ENCODE assay signal across 8 cellular contexts in genomic region chr11:67715801-67716200, GRCh38. TPM values are rescaled to one million over a fixed set of nuclear protein-coding genes. Genes with fewer than 3 reads are reported as not detected.
DNase-seq lines count a peak whose midpoint lies in the region; ATAC-seq and TF ChIP-seq lines count a peak whose summit lies in the region.
"Not testable (repeated sequence)": the region's sequence is repeated elsewhere in the genome, so short reads cannot be mapped to it uniquely, and the experiment has no call there.
"Had no signal": no experiment of that assay in that cellular context is flagged by ENCODE, and none has a peak within 500 bp of the region (broad histone marks: within the 10 kb centered on the region; RNA-seq: fewer than 3 reads in every experiment).

No MANE protein-coding gene starts in this region.

- not testable (repeated sequence) for H3K36me3 ChIP-seq in BLaER1; DOHH2 (ENCODE audit: control insufficient read depth, low read length); OCI-LY3 (replicated peaks; ENCODE audit: low read depth, low read length); SU-DHL-6 (ENCODE audit: low read length)

- H3K4me1 Mint-ChIP-seq in memory B cell (peaks cover 10% of the 10 kb centered on the region), naive B cell (peaks cover 10 to 33% (median 28%) of the 10 kb centered on the region in 3 donors)

- H3K9ac ChIP-seq in BLaER1; SU-DHL-6 (ENCODE audit: low read length): not testable (repeated sequence)
- peak overlapping the region; percentile 91 for H3K9ac ChIP-seq in OCI-LY3 (ENCODE audit: low read length)

- not testable (repeated sequence) for H3K9me3 Mint-ChIP-seq in memory B cell, naive B cell

- not testable (repeated sequence) for H3K27ac ChIP-seq in BLaER1; SU-DHL-6 (ENCODE audit: low read depth, low read length)
- H3K27ac ChIP-seq in DOHH2 (ENCODE audit: low read depth, low read length) = peak overlapping the region; percentile 59
- peak overlapping the region; percentile 83 for H3K27ac ChIP-seq in OCI-LY3 (ENCODE audit: low read length)

- H3K27ac Mint-ChIP-seq in memory B cell = not testable (repeated sequence)
- H3K27ac Mint-ChIP-seq in naive B cell = peak overlapping the region in 1 of 6 donors; percentile 88

- H3K9me3 ChIP-seq in BLaER1; DOHH2 (ENCODE audit: control insufficient read depth, insufficient read depth, low read length); OCI-LY3 (ENCODE audit: insufficient read depth, low read length); SU-DHL-6 (ENCODE audit: insufficient read depth, low read length): not testable (repeated sequence)

- DNase-seq in memory B cell (ENCODE audit: low spot score in 2 of 2); naive B cell: not testable (repeated sequence)

- not testable (repeated sequence) for ATAC-seq in memory B cell (ENCODE audit: low read depth)
- peak; percentile 21 to 34 for ATAC-seq in naive B cell (ENCODE audit: low read depth in 2 of 2)

- H3K4me2 ChIP-seq in BLaER1 (peak overlapping the region; percentile 34), DOHH2 (ENCODE audit: low read length) (peak overlapping the region; percentile 72), OCI-LY3 (ENCODE audit: low read length) (peak overlapping the region; percentile 93), SU-DHL-6 (ENCODE audit: low read depth, low read length, poor library complexity, severe bottlenecking) (peak overlapping the region; percentile 22)

- not testable (repeated sequence) for H4K20me1 ChIP-seq in BLaER1; DOHH2 (ENCODE audit: control insufficient read depth, insufficient read depth, low read depth, low read length); OCI-LY3 (ENCODE audit: insufficient read depth, low read length); SU-DHL-6 (ENCODE audit: low read depth, low read length)

- not testable (repeated sequence) for H3K79me2 ChIP-seq in DOHH2 (ENCODE audit: control insufficient read depth, low read length); OCI-LY3 (ENCODE audit: low read length); SU-DHL-6 (ENCODE audit: insufficient read depth, low read length)

- H3K27me3 ChIP-seq in BLaER1; DOHH2 (ENCODE audit: control insufficient read depth, low read length); OCI-LY3 (ENCODE audit: low read depth, low read length); SU-DHL-6 (ENCODE audit: low read length): not testable (repeated sequence)

- not testable (repeated sequence) for H3K9me2 ChIP-seq in DOHH2 (replicated peaks; ENCODE audit: control insufficient read depth, low read length); SU-DHL-6 (replicated peaks; ENCODE audit: insufficient read depth, low read length)

- not testable (repeated sequence) for H2AFZ ChIP-seq in OCI-LY3 (ENCODE audit: low read depth, low read length); SU-DHL-6 (ENCODE audit: low read depth, low read length, severe bottlenecking)

- H3K4me3 ChIP-seq in BLaER1; SU-DHL-6 (ENCODE audit: insufficient read depth, low read length, poor library complexity, severe bottlenecking): not testable (repeated sequence)
- H3K4me3 ChIP-seq in DOHH2 (ENCODE audit: low read length) (peak overlapping the region; percentile 64), OCI-LY3 (ENCODE audit: low read length) (peak overlapping the region; percentile 77)

- not testable (repeated sequence) for TF ChIP-seq CTCF in DOHH2 (IDR thresholded peaks at IDR 0.05; ENCODE audit: low read depth, low read length, poor library complexity, severe bottlenecking); OCI-LY3 (IDR thresholded peaks at IDR 0.05; ENCODE audit: low read depth, low read length); SU-DHL-6 (IDR thresholded peaks at IDR 0.05; ENCODE audit: insufficient read depth, low read length, poor library complexity, severe bottlenecking)

- H3K4me3 Mint-ChIP-seq in memory B cell (peak overlapping the region; percentile 17), naive B cell (peak overlapping the region in 2 of 8 donors; percentile 80 to 91)

- H3K36me3 Mint-ChIP-seq in memory B cell, naive B cell: not testable (repeated sequence)

- not testable (repeated sequence) for H3K27me3 Mint-ChIP-seq in memory B cell
- peaks cover 0 to 18% (median 15%) of the 10 kb centered on the region in 3 donors for H3K27me3 Mint-ChIP-seq in naive B cell

- H3K4me1 ChIP-seq in BLaER1 (peaks cover 10% of the 10 kb centered on the region; the same call in 1 of the 2 replicates), DOHH2 (ENCODE audit: control insufficient read depth, low read length) (peaks cover 41% of the 10 kb centered on the region), OCI-LY3 (ENCODE audit: low read length) (peaks cover 38% of the 10 kb centered on the region)

- H3F3A ChIP-seq in DOHH2 (ENCODE audit: control insufficient read depth, insufficient read depth); SU-DHL-6 (ENCODE audit: insufficient read depth): not testable (repeated sequence)

RNA-seq across cellular contexts. Expression of gene ALDH3B2, which starts 41.4 kb away (rescaled TPM):
- polyA plus RNA-seq in naive B cell (ENCODE audit: low read depth in 6 of 6) = 1 to 10 TPM in 2 of 6 donors, under 1 TPM in 1, not detected in 3; 0.30 to 2.4 (median 1.1) TPM
- polyA plus RNA-seq: A549, BJ had no signal

Comparison
In these comparisons a context has a peak if more than half of its experiments do, and no peak if none do; other contexts are left out.
1. H3K4me2 ChIP-seq: peak in every context shown above with its lines; median percentile 93 in OCI-LY3; 72 in DOHH2; 34 in BLaER1; 22 in SU-DHL-6.